Comparison of ENCODE assay signal across 9 cellular contexts in genomic region chr12:112419269-112420133, GRCh38. TPM values are rescaled to one million over a fixed set of nuclear protein-coding genes. Genes with fewer than 3 reads are reported as not detected.
DNase-seq lines count a peak whose midpoint lies in the region; FAIRE-seq and TF ChIP-seq lines count a peak whose summit lies in the region.
"Had no signal": no experiment of that assay in that cellular context is flagged by ENCODE, and none has a peak within 500 bp of the region (broad histone marks: within the 10 kb centered on the region; RNA-seq: fewer than 3 reads in every experiment).

No MANE protein-coding gene starts in this region.

- peaks cover 61% of the 10 kb centered on the region for H3K79me2 ChIP-seq in astrocyte (ENCODE audit: insufficient read depth, low read length)

- peak; percentile 74 for DNase-seq in DMS 273 (lab: John Stamatoyannopoulos, UW; ENCODE audit: unreplicated experiment)
- no peak for DNase-seq in DMS 273 treated with DMSO at 0.1 percent for 48 hours (lab: John Stamatoyannopoulos, UW)
- DNase-seq in H54 (ENCODE audit: insufficient read length, low spot score) = peak; percentile 82
- peak; percentile 53 for DNase-seq in NCI-H2196 (lab: John Stamatoyannopoulos, UW; ENCODE audit: unreplicated experiment)
- peak; percentile 67 for DNase-seq in astrocyte (ENCODE audit: low read depth)
- peak; percentile 89 for DNase-seq in sigmoid colon
- DNase-seq in NCI-H1417 treated with DMSO at 0.1 percent for 48 hours (lab: John Stamatoyannopoulos, UW) = no peak

- H3K27ac ChIP-seq in astrocyte (ENCODE audit: low read depth, low read length) (peak overlapping the region; percentile 98), sigmoid colon (peak overlapping the region; percentile 94 to 98 (median 96))

- H3K27ac Mint-ChIP-seq in astrocyte (ENCODE audit: unreplicated experiment) = peak overlapping the region; percentile 99

- H3K9me3 ChIP-seq in astrocyte (ENCODE audit: insufficient read depth, low read depth, low read length) = no peaks in the 10 kb centered on the region
- H3K9me3 ChIP-seq in sigmoid colon = no peaks in the 10 kb centered on the region

- TF ChIP-seq POLR2A in H54 (IDR thresholded peaks at IDR 0.05; ENCODE audit: low read depth, low read length) (no peak), sigmoid colon (IDR thresholded peaks at IDR 0.05) (no peak)

- peak overlapping the region; percentile 98 for H3K9ac ChIP-seq in astrocyte (ENCODE audit: low read length)

- H3K27me3 ChIP-seq in astrocyte (ENCODE audit: insufficient read depth, low read length) = no peaks in the 10 kb centered on the region
- H3K27me3 ChIP-seq in sigmoid colon = no peaks in the 10 kb centered on the region

- TF ChIP-seq EP300 in sigmoid colon (IDR thresholded peaks at IDR 0.05) = no peak

- TF ChIP-seq CTCF in astrocyte (IDR thresholded peaks at IDR 0.05; ENCODE audit: insufficient read depth, low read depth, low read length) = no peak
- no peak for TF ChIP-seq CTCF in sigmoid colon (IDR thresholded peaks at IDR 0.05)

- H3K27me3 Mint-ChIP-seq in astrocyte (ENCODE audit: low read depth, unreplicated experiment) = no peaks in the 10 kb centered on the region

- H3K36me3 ChIP-seq in astrocyte (ENCODE audit: insufficient read depth, low read length) = no peaks in the 10 kb centered on the region
- no peaks in the 10 kb centered on the region for H3K36me3 ChIP-seq in sigmoid colon

- H3K4me1 ChIP-seq in astrocyte (ENCODE audit: insufficient read depth, low read length) (peaks cover 7% of the 10 kb centered on the region), sigmoid colon (peaks cover 0 to 50% (median 33%) of the 10 kb centered on the region in 4 donors)

- intact Hi-C loops in sigmoid colon (cut with DNase I) = no loop called here

- H3K4me2 ChIP-seq in astrocyte (ENCODE audit: low read length) = peak overlapping the region; percentile 82

- H2AFZ ChIP-seq in astrocyte (ENCODE audit: low read depth, low read length) = peak overlapping the region; percentile 11

- no peaks in the 10 kb centered on the region for H3K36me3 Mint-ChIP-seq in astrocyte (ENCODE audit: low read depth, unreplicated experiment)

- WGBS in sigmoid colon, 2 donors = 1 to 3% methylated on average over 34 of the region's 34 CpGs

- no peaks in the 10 kb centered on the region for H3K9me3 Mint-ChIP-seq in astrocyte (ENCODE audit: unreplicated experiment)

- H3K4me3 ChIP-seq in astrocyte (ENCODE audit: insufficient read depth, low read depth, low read length) (peak overlapping the region; percentile 92), iPS-11a (ENCODE audit: low read depth, low read length) (peak overlapping the region; percentile 89), sigmoid colon (peak overlapping the region; percentile 78 to 98 (median 84))

- H3K4me3 Mint-ChIP-seq in astrocyte (ENCODE audit: unreplicated experiment) = peak overlapping the region; percentile 96

- peaks cover 49% of the 10 kb centered on the region for H4K20me1 ChIP-seq in astrocyte (ENCODE audit: insufficient read depth, low read length)

- no peak for FAIRE-seq in H54 (lab: Jason Lieb, UNC)
- no peak for FAIRE-seq in astrocyte (lab: Jason Lieb, UNC)
- FAIRE-seq: A204.1 had no signal

- peaks cover 19% of the 10 kb centered on the region for H3K4me1 Mint-ChIP-seq in astrocyte (ENCODE audit: low read depth, unreplicated experiment)

RNA-seq across cellular contexts. Expression of gene PTPN11, which starts 0.8 kb away (rescaled TPM):
- total RNA-seq in astrocyte = 128 and 143 TPM in 2 replicates
- total RNA-seq in sigmoid colon = 100 to 1,000 TPM in 1 of 4 donors, 10 to 100 TPM in 3; 81.6 to 111 (median 94.7) TPM
- polyA plus RNA-seq in sigmoid colon = 10 to 100 TPM; 30.3 to 33.6 (median 31.4) TPM

RNA-seq across cellular contexts. Expression of gene RPL6, which starts 10.1 kb away (rescaled TPM):
- total RNA-seq in astrocyte = 1,024 and 1,136 TPM in 2 replicates
- 1,000 to 10,000 TPM; 1,578 to 2,161 (median 1,920) TPM for total RNA-seq in sigmoid colon
- 1,000 to 10,000 TPM; 1,795 to 2,662 (median 1,962) TPM for polyA plus RNA-seq in sigmoid colon

RNA-seq across cellular contexts. Expression of gene HECTD4, which starts 37.3 kb away (rescaled TPM):
- 38.9 and 40.3 TPM in 2 replicates for total RNA-seq in astrocyte
- total RNA-seq in sigmoid colon = 10 to 100 TPM; 26.0 to 64.8 (median 37.0) TPM
- 10 to 100 TPM in 1 of 3 donors, 1 to 10 TPM in 2; 5.4 to 11.5 (median 7.6) TPM for polyA plus RNA-seq in sigmoid colon

Comparison
In these comparisons a context has a peak if more than half of its experiments do, and no peak if none do; other contexts are left out.
1. DNase-seq: peak in DMS 273 (single experiment), H54 (single experiment), NCI-H2196 (single experiment), astrocyte (single experiment) and sigmoid colon (single experiment); none in DMS 273 treated with DMSO at 0.1 percent for 48 hours (single experiment) and NCI-H1417 treated with DMSO at 0.1 percent for 48 hours (single experiment).
2. Peak in every context shown above with its lines, with median percentiles within 50 percentile points of each other: H3K4me3 ChIP-seq.